Comparison of ENCODE assay signal across 31 cellular contexts in genomic region chr7:12327922-12328321, GRCh38.
"Had no signal": no experiment of that assay in that cellular context is flagged by ENCODE, and none has a peak within 500 bp of the region (broad histone marks: within the 10 kb centered on the region; RNA-seq: fewer than 3 reads in every experiment).

No MANE protein-coding gene starts in this region.

- H3K4me3 Mint-ChIP-seq: activated naive CD8-positive, alpha-beta T cell treated with anti-CD3 and anti-CD28 coated beads for 36 hours; immature natural killer cell; natural killer cell; neural progenitor cell had no signal

- FAIRE-seq: colon, endometrium, frontal cortex, kidney had no signal

- ATAC-seq: activated CD4-positive, CD25-positive, alpha-beta regulatory T cell treated with anti-CD3 and anti-CD28 coated beads, Interleukin-2, amount 50 U/mL, for 24 hours; body of pancreas; natural killer cell; upper lobe of right lung had no signal

- H3K9ac ChIP-seq: neural progenitor cell had no signal

- H3K27me3 ChIP-seq: adrenal gland, body of pancreas, esophagus squamous epithelium, neural progenitor cell, right atrium auricular region, suprapubic skin, tibial artery, upper lobe of right lung had no signal

- DNase-seq: activated CD4-positive, alpha-beta T cell treated with anti-CD3 and anti-CD28 coated beads for 48 hours; activated CD4-positive, alpha-beta T cell treated with anti-CD3 and anti-CD28 coated beads, Interleukin-2, amount 50 U/mL, for 48 hours; activated CD8-positive, alpha-beta memory T cell treated with anti-CD3 and anti-CD28 coated beads for 24 hours; activated effector memory CD4-positive, alpha-beta T cell treated with Interleukin-2 at 50 U/mL for 16 hours; activated naive CD4-positive, alpha-beta T cell treated with Interleukin-2 at 50 U/mL for 16 hours; activated naive CD8-positive, alpha-beta T cell treated with anti-CD3 and anti-CD28 coated beads for 36 hours; adrenal gland; aorta; body of pancreas; dermis blood vessel endothelial cell; effector CD4-positive, alpha-beta T cell; esophagus squamous epithelium; immature natural killer cell; kidney; natural killer cell; occipital lobe; stimulated activated CD4-positive, alpha-beta T cell treated with anti-CD3 and anti-CD28 coated beads, Interleukin-15, amount 100 ng/mL, for 24 hours; stimulated activated CD4-positive, alpha-beta T cell treated with anti-CD3 and anti-CD28 coated beads, Interleukin-2, amount 100 ng/mL, for 24 hours; stimulated activated naive CD4-positive, alpha-beta T cell; T-helper 9 cell; tibial artery; upper lobe of right lung; WERI-Rb-1 had no signal

- H3K27me3 Mint-ChIP-seq: activated naive CD8-positive, alpha-beta T cell treated with anti-CD3 and anti-CD28 coated beads for 36 hours had no signal

- H3K4me3 ChIP-seq: adrenal gland, body of pancreas, esophagus squamous epithelium, neural progenitor cell, right atrium auricular region, suprapubic skin, tibial artery, upper lobe of right lung had no signal

- H3K36me3 Mint-ChIP-seq: activated naive CD8-positive, alpha-beta T cell treated with anti-CD3 and anti-CD28 coated beads for 36 hours; immature natural killer cell; natural killer cell; neural progenitor cell had no signal

- H3K36me3 ChIP-seq: adrenal gland, esophagus squamous epithelium, neural progenitor cell, right atrium auricular region, suprapubic skin, tibial artery, upper lobe of right lung, WERI-Rb-1 had no signal

- H3K27ac Mint-ChIP-seq: activated naive CD8-positive, alpha-beta T cell treated with anti-CD3 and anti-CD28 coated beads for 36 hours; immature natural killer cell; natural killer cell; neural progenitor cell had no signal

- H3K27ac ChIP-seq: adrenal gland, body of pancreas, epithelial cell of prostate, esophagus squamous epithelium, neural progenitor cell, right atrium auricular region, suprapubic skin, tibial artery, upper lobe of right lung, WERI-Rb-1 had no signal

- H3K4me2 ChIP-seq: neural progenitor cell had no signal

- H3K9me3 ChIP-seq: adrenal gland, body of pancreas, esophagus squamous epithelium, right atrium auricular region, suprapubic skin, tibial artery, upper lobe of right lung had no signal

- H2AFZ ChIP-seq: neural progenitor cell had no signal

- H3K4me1 Mint-ChIP-seq: activated naive CD8-positive, alpha-beta T cell treated with anti-CD3 and anti-CD28 coated beads for 36 hours; immature natural killer cell; natural killer cell; neural progenitor cell had no signal

- H3K9me3 Mint-ChIP-seq: activated naive CD8-positive, alpha-beta T cell treated with anti-CD3 and anti-CD28 coated beads for 36 hours; immature natural killer cell; natural killer cell; neural progenitor cell had no signal

- H3K4me1 ChIP-seq: adrenal gland, body of pancreas, esophagus squamous epithelium, neural progenitor cell, right atrium auricular region, suprapubic skin, tibial artery, upper lobe of right lung had no signal
